In genomic region chr2:133497261-133497893, GRCh38 we compare ENCODE assay signal across 1 cellular context.
TF ChIP-seq lines count a peak whose summit lies in the region.

No MANE protein-coding gene starts in this region.

TF ChIP-seq in H1, 55 proteins besides CTCF, POLR2A, EP300 and RAD21 (continued from another document):
- TF ChIP-seq JUND (IDR thresholded peaks at IDR 0.05; ENCODE audit: low read length), result no peak
- TF ChIP-seq CREB1 (IDR thresholded peaks at IDR 0.05), result no peak
- TF ChIP-seq, protein P1, sequence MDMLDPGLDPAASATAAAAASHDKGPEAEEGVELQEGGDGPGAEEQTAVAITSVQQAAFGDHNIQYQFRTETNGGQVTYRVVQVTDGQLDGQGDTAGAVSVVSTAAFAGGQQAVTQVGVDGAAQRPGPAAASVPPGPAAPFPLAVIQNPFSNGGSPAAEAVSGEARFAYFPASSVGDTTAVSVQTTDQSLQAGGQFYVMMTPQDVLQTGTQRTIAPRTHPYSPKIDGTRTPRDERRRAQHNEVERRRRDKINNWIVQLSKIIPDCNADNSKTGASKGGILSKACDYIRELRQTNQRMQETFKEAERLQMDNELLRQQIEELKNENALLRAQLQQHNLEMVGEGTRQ (IDR thresholded peaks at IDR 0.05; ENCODE audit: low read length), result no peak
- TF ChIP-seq, protein P2, sequence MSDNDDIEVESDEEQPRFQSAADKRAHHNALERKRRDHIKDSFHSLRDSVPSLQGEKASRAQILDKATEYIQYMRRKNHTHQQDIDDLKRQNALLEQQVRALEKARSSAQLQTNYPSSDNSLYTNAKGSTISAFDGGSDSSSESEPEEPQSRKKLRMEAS (IDR thresholded peaks at IDR 0.05), result peak; percentile 61; the same call in 1 of the 2 replicates
